Comparison of ENCODE assay signal across 1 cellular context in genomic region chr10:18060217-18060616, GRCh38.
TF ChIP-seq lines count a peak whose summit lies in the region.

No MANE protein-coding gene starts in this region.

TF ChIP-seq in H1, 55 proteins besides CTCF, POLR2A, EP300 and RAD21:
- TF ChIP-seq PHF8 (conservative IDR thresholded peaks at IDR 0.05; ENCODE audit: low read depth, low read length) = no peak
- TF ChIP-seq KDM4A (IDR thresholded peaks at IDR 0.05; ENCODE audit: low read depth, low read length, severe bottlenecking) = no peak
- TF ChIP-seq CBX8 (IDR thresholded peaks at IDR 0.05; ENCODE audit: borderline replicate concordance, low read depth, low read length) = no peak
- no peak for TF ChIP-seq TAF1 (IDR thresholded peaks at IDR 0.05; ENCODE audit: low read depth, low read length)
- TF ChIP-seq EZH2 (IDR thresholded peaks at IDR 0.05; ENCODE audit: low read depth, low read length, severe bottlenecking) = no peak
- TF ChIP-seq SIRT6 (IDR thresholded peaks at IDR 0.05; ENCODE audit: low read length) = no peak
- no peak for TF ChIP-seq KDM1A (IDR thresholded peaks at IDR 0.05; ENCODE audit: borderline replicate concordance, low read length)
- TF ChIP-seq HDAC6 (IDR thresholded peaks at IDR 0.05; ENCODE audit: low read depth, low read length) = no peak
- TF ChIP-seq RXRA (IDR thresholded peaks at IDR 0.05; ENCODE audit: insufficient read depth, low read depth, low read length) = no peak
- no peak for TF ChIP-seq GTF2F1 (IDR thresholded peaks at IDR 0.05; ENCODE audit: borderline replicate concordance, low read depth, low read length)
